ENCODE assay signal across 25 cellular contexts in genomic region chr9:134970719-134971118, GRCh38. TPM values are rescaled to one million over a fixed set of nuclear protein-coding genes. Genes with fewer than 3 reads are reported as not detected.
A peak's percentile ranks its signal among the peaks of the same experiment; 100 is the strongest.
DNase-seq lines count a peak whose midpoint lies in the region; ATAC-seq and TF ChIP-seq lines count a peak whose summit lies in the region.
"Had no signal": no experiment of that assay in that cellular context is flagged by ENCODE, and none has a peak within 500 bp of the region (broad histone marks: within the 10 kb centered on the region; RNA-seq: fewer than 3 reads in every experiment).

No MANE protein-coding gene starts in this region.

- H3K4me3 ChIP-seq in WERI-Rb-1 (ENCODE audit: low read depth, low read length) (no peak overlapping the region), upper lobe of right lung (no peak overlapping the region)
- H3K4me3 ChIP-seq: BLaER1, SK-N-MC had no signal

- H3K27ac ChIP-seq in WERI-Rb-1, result no peak overlapping the region
- no peak overlapping the region for H3K27ac ChIP-seq in upper lobe of right lung
- H3K27ac ChIP-seq: BLaER1, RWPE1, SK-N-MC had no signal

- no peaks in the 10 kb centered on the region for H3K4me1 Mint-ChIP-seq in activated naive CD4-positive, alpha-beta T cell treated with anti-CD3 and anti-CD28 coated beads, Interleukin-2, amount 10 ng/mL, durations not matched to agents 7 days and 5 days
- H3K4me1 Mint-ChIP-seq: CD4-positive, CD25-positive, alpha-beta regulatory T cell had no signal

- H3K27me3 ChIP-seq in WERI-Rb-1 (ENCODE audit: insufficient read depth, low read depth, severe bottlenecking) (no peaks in the 10 kb centered on the region), upper lobe of right lung (peaks cover 15% of the 10 kb centered on the region)
- H3K27me3 ChIP-seq: BLaER1 had no signal

- no peaks in the 10 kb centered on the region for H3K9me3 Mint-ChIP-seq in activated naive CD4-positive, alpha-beta T cell treated with anti-CD3 and anti-CD28 coated beads, Interleukin-2, amount 10 ng/mL, durations not matched to agents 7 days and 5 days
- H3K9me3 Mint-ChIP-seq: CD4-positive, CD25-positive, alpha-beta regulatory T cell had no signal

- intact Hi-C loops in upper lobe of right lung (cut with DNase I), result no loop called here

- no peak overlapping the region for H3K27ac Mint-ChIP-seq in activated naive CD4-positive, alpha-beta T cell treated with anti-CD3 and anti-CD28 coated beads, Interleukin-2, amount 10 ng/mL, durations not matched to agents 7 days and 5 days
- H3K27ac Mint-ChIP-seq: CD4-positive, CD25-positive, alpha-beta regulatory T cell had no signal

- H3K27me3 Mint-ChIP-seq in activated naive CD4-positive, alpha-beta T cell treated with anti-CD3 and anti-CD28 coated beads, Interleukin-2, amount 10 ng/mL, durations not matched to agents 7 days and 5 days, result peaks cover 5% of the 10 kb centered on the region

- peak; percentile 10 for DNase-seq in activated naive CD4-positive, alpha-beta T cell treated with anti-CD3 and anti-CD28 coated beads, Interleukin-2, amount 10 ng/mL, durations not matched to agents 7 days and 5 days
- DNase-seq in activated naive CD4-positive, alpha-beta T cell (lab: John Stamatoyannopoulos, UW), result no peak
- peak; percentile 3 for DNase-seq in WERI-Rb-1
- peak; percentile 51 for DNase-seq in mesenteric fat pad (ENCODE audit: low spot score)
- DNase-seq in upper lobe of right lung, result peak; percentile 32
- no peak for DNase-seq in stimulated activated CD4-positive, alpha-beta T cell treated with anti-CD3 and anti-CD28 coated beads, Interleukin-4, amount 100 ng/mL, for 4 hours
- DNase-seq: CD4-positive, CD25-positive, alpha-beta regulatory T cell; DMS153; DND-41; Karpas-422; NCI-H1092; NCI-H1417 treated with DMSO at 0.1 percent for 48 hours; NCI-H1694 treated with DMSO at 0.1 percent for 48 hours; NCI-H2081; NCI-H2227 treated with DMSO at 0.1 percent for 48 hours; SIG-M5 had no signal

- TF ChIP-seq CTCF in WERI-Rb-1 (IDR thresholded peaks at IDR 0.05; ENCODE audit: low read depth, low read length) (no peak), upper lobe of right lung (IDR thresholded peaks at IDR 0.05) (no peak)

- H3K9me3 ChIP-seq in WERI-Rb-1 (ENCODE audit: severe bottlenecking) (no peaks in the 10 kb centered on the region), upper lobe of right lung (no peaks in the 10 kb centered on the region)
- H3K9me3 ChIP-seq: BLaER1 had no signal

- no peak overlapping the region for H3K4me3 Mint-ChIP-seq in activated naive CD4-positive, alpha-beta T cell treated with anti-CD3 and anti-CD28 coated beads, Interleukin-2, amount 10 ng/mL, durations not matched to agents 7 days and 5 days
- H3K4me3 Mint-ChIP-seq: CD4-positive, CD25-positive, alpha-beta regulatory T cell had no signal

- no peak for ATAC-seq in upper lobe of right lung
- ATAC-seq in HG02763 (IDR thresholded peaks at IDR 0.05; ENCODE audit: unreplicated experiment), result no peak
- ATAC-seq: HCT116, HepG2 had no signal

- H3K36me3 Mint-ChIP-seq in activated naive CD4-positive, alpha-beta T cell treated with anti-CD3 and anti-CD28 coated beads, Interleukin-2, amount 10 ng/mL, durations not matched to agents 7 days and 5 days, result no peaks in the 10 kb centered on the region
- H3K36me3 Mint-ChIP-seq: CD4-positive, CD25-positive, alpha-beta regulatory T cell had no signal

- CTCF ChIA-PET in activated naive CD4-positive, alpha-beta T cell treated with anti-CD3 and anti-CD28 coated beads, Interleukin-2, amount 10 ng/mL, durations not matched to agents 7 days and 5 days (lab: Charles Lee), result no interaction called here

- H3K36me3 ChIP-seq in WERI-Rb-1, result no peaks in the 10 kb centered on the region
- no peaks in the 10 kb centered on the region for H3K36me3 ChIP-seq in upper lobe of right lung
- H3K36me3 ChIP-seq: BLaER1 had no signal

- H3K4me1 ChIP-seq in upper lobe of right lung, result no peaks in the 10 kb centered on the region

RNA-seq across cellular contexts. Expression of gene FCN1, which starts 53.0 kb away (rescaled TPM):
- total RNA-seq in mesenteric fat pad, result 27.9 TPM
- 63.0 TPM for total RNA-seq in upper lobe of right lung
- total RNA-seq: CD4-positive, CD25-positive, alpha-beta regulatory T cell; H4; HepG2; HT1080; NCI-H460 had no signal

Comparison
In these comparisons a context has a peak if more than half of its experiments do, and no peak if none do; other contexts are left out.
1. DNase-seq: peak in activated naive CD4-positive, alpha-beta T cell treated with anti-CD3 and anti-CD28 coated beads, Interleukin-2, amount 10 ng/mL, durations not matched to agents 7 days and 5 days (single experiment), WERI-Rb-1 (single experiment), mesenteric fat pad (single experiment) and upper lobe of right lung (single experiment); none in activated naive CD4-positive, alpha-beta T cell (0 of 4) and stimulated activated CD4-positive, alpha-beta T cell treated with anti-CD3 and anti-CD28 coated beads, Interleukin-4, amount 100 ng/mL, for 4 hours (0 of 2).